ENCODE assay signal across 20 cellular contexts in the genomic region with DNA sequence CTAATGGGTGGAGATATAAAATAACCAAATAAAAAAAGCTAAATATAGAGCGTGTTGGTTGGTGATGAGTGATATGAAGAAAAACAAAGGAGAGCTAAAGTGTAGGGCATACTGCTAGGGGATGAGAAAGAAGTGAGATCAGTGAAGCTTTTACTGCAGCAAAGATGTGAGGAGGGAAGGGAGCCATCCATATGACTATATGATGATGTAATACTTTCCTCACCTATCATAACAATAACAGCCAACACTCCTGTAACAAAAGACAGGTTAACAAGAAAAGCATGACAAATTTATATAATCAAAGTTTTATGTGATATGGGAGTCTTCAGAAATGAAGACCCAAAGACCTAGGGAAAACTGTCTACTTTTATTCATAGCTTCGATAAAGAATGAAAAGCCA. TPM values are rescaled to one million over a fixed set of nuclear protein-coding genes. Genes with fewer than 3 reads are reported as not detected.
A peak's percentile ranks its signal among the peaks of the same experiment; 100 is the strongest.
DNase-seq lines count a peak whose midpoint lies in the region; ATAC-seq, FAIRE-seq and TF ChIP-seq lines count a peak whose summit lies in the region.
"Had no signal": no experiment of that assay in that cellular context is flagged by ENCODE, and none has a peak within 500 bp of the region (broad histone marks: within the 10 kb centered on the region; RNA-seq: fewer than 3 reads in every experiment).

No MANE protein-coding gene starts in this region.

- H3K27ac ChIP-seq in astrocyte (ENCODE audit: low read depth, low read length) (peak overlapping the region; percentile 62), foreskin keratinocyte (peak overlapping the region; percentile 71), trophoblast cell (ENCODE audit: low read depth, low read length) (peak overlapping the region; percentile 94), MM.1S (ENCODE audit: low read length) (no peak overlapping the region)
- H3K27ac ChIP-seq: BLaER1, HL-60, SJCRH30 had no signal

- no peaks in the 10 kb centered on the region for H4K20me1 ChIP-seq in astrocyte (ENCODE audit: insufficient read depth, low read length)
- H4K20me1 ChIP-seq in MM.1S (ENCODE audit: insufficient read depth, low read length): no peaks in the 10 kb centered on the region
- H4K20me1 ChIP-seq: BLaER1 had no signal

- H2BK120ac ChIP-seq in trophoblast cell (ENCODE audit: insufficient read depth, low read length, poor library complexity): peak overlapping the region; percentile 62

- H3K36me3 ChIP-seq in astrocyte (ENCODE audit: insufficient read depth, low read length) (no peaks in the 10 kb centered on the region), trophoblast cell (ENCODE audit: control insufficient read depth in 1 of 2, insufficient read depth in 2 of 2, low read length in 2 of 2) (no peaks in the 10 kb centered on the region), MM.1S (replicated peaks; ENCODE audit: insufficient read depth, low read length) (no peaks in the 10 kb centered on the region)
- H3K36me3 ChIP-seq: BLaER1, SJCRH30 had no signal

- H3K9me3 Mint-ChIP-seq in astrocyte (ENCODE audit: unreplicated experiment) (no peaks in the 10 kb centered on the region), WTC11 (no peaks in the 10 kb centered on the region)

- H2AFZ ChIP-seq in astrocyte (ENCODE audit: low read depth, low read length) (no peak overlapping the region), trophoblast cell (ENCODE audit: insufficient read depth, low read length, poor library complexity) (no peak overlapping the region), MM.1S (ENCODE audit: low read length) (no peak overlapping the region)

- no peaks in the 10 kb centered on the region for H3K36me3 Mint-ChIP-seq in astrocyte (ENCODE audit: low read depth, unreplicated experiment)
- H3K36me3 Mint-ChIP-seq in WTC11: no peaks in the 10 kb centered on the region
- H3K36me3 Mint-ChIP-seq: IgD-negative memory B cell had no signal

- no peak for FAIRE-seq in astrocyte (lab: Jason Lieb, UNC)
- FAIRE-seq: HTR-8/SVneo had no signal

- H2BK5ac ChIP-seq in trophoblast cell (ENCODE audit: low read depth, low read length, poor library complexity): peak overlapping the region; percentile 56

- H3K4me3 Mint-ChIP-seq in astrocyte (ENCODE audit: unreplicated experiment) (no peak overlapping the region), WTC11 (no peak overlapping the region)
- H3K4me3 Mint-ChIP-seq: CD4-positive, alpha-beta T cell; HFFc6; IgD-negative memory B cell had no signal

- H3K14ac ChIP-seq in trophoblast cell (ENCODE audit: low read length): no peak overlapping the region

- no peak overlapping the region for H3K23ac ChIP-seq in trophoblast cell (ENCODE audit: low read length)

- H3K4me2 ChIP-seq in astrocyte (ENCODE audit: low read length) (peak overlapping the region; percentile 61), trophoblast cell (ENCODE audit: low read length) (no peak overlapping the region), MM.1S (ENCODE audit: low read depth, low read length) (no peak overlapping the region)
- H3K4me2 ChIP-seq: BLaER1 had no signal

- H3K9me2 ChIP-seq in MM.1S (replicated peaks; ENCODE audit: insufficient read depth, low read length): no peaks in the 10 kb centered on the region

- no peak overlapping the region for H3K18ac ChIP-seq in trophoblast cell (ENCODE audit: low read length)

- no peak overlapping the region for H2AK5ac ChIP-seq in trophoblast cell (ENCODE audit: low read length)

- POLR2A ChIA-PET in WTC11 (lab: Charles Lee): no interaction called here

- peak overlapping the region; percentile 5 for H3K27ac Mint-ChIP-seq in astrocyte (ENCODE audit: unreplicated experiment)
- no peak overlapping the region for H3K27ac Mint-ChIP-seq in WTC11
- H3K27ac Mint-ChIP-seq: CD4-positive, alpha-beta T cell; HFFc6; IgD-negative memory B cell had no signal

- H4K8ac ChIP-seq in trophoblast cell (ENCODE audit: low read depth, low read length): no peak overlapping the region

- H3K4ac ChIP-seq in trophoblast cell (ENCODE audit: low read depth, low read length): no peak overlapping the region

- no peaks in the 10 kb centered on the region for H3K27me3 ChIP-seq in astrocyte (ENCODE audit: insufficient read depth, low read length)
- H3K27me3 ChIP-seq in foreskin keratinocyte: no peaks in the 10 kb centered on the region
- H3K27me3 ChIP-seq in trophoblast cell (ENCODE audit: insufficient read depth, low read length): no peaks in the 10 kb centered on the region
- no peaks in the 10 kb centered on the region for H3K27me3 ChIP-seq in MM.1S (replicated peaks; ENCODE audit: insufficient read depth, low read length)
- H3K27me3 ChIP-seq: BLaER1, SJCRH30 had no signal

- no peak overlapping the region for H2BK12ac ChIP-seq in trophoblast cell (ENCODE audit: low read length)

- peaks cover 7% of the 10 kb centered on the region for H3K79me1 ChIP-seq in trophoblast cell (ENCODE audit: low read length)

- ATAC-seq in foreskin keratinocyte: peak; percentile 68
- ATAC-seq in WTC11: no peak

- H3K27me3 Mint-ChIP-seq in astrocyte (ENCODE audit: low read depth, unreplicated experiment) (no peaks in the 10 kb centered on the region), WTC11 (ENCODE audit: low read depth) (no peaks in the 10 kb centered on the region)
- H3K27me3 Mint-ChIP-seq: CD4-positive, alpha-beta T cell; IgD-negative memory B cell had no signal

- H3K9ac ChIP-seq in astrocyte (ENCODE audit: low read length): no peak overlapping the region
- H3K9ac ChIP-seq in trophoblast cell (ENCODE audit: low read length): no peak overlapping the region
- no peak overlapping the region for H3K9ac ChIP-seq in MM.1S (ENCODE audit: low read length)
- H3K9ac ChIP-seq: BLaER1 had no signal

- H4K12ac ChIP-seq in trophoblast cell (ENCODE audit: low read depth, low read length): no peak overlapping the region

- no peaks in the 10 kb centered on the region for H3K79me2 ChIP-seq in astrocyte (ENCODE audit: insufficient read depth, low read length)
- H3K79me2 ChIP-seq in trophoblast cell (ENCODE audit: control insufficient read depth, insufficient read depth, low read length, poor library complexity): no peaks in the 10 kb centered on the region
- H3K79me2 ChIP-seq in MM.1S (ENCODE audit: low read length): no peaks in the 10 kb centered on the region

- H3K4me3 ChIP-seq in astrocyte (ENCODE audit: insufficient read depth, low read depth, low read length): no peak overlapping the region
- H3K4me3 ChIP-seq in trophoblast cell (ENCODE audit: low read depth, low read length): no peak overlapping the region
- H3K4me3 ChIP-seq in MM.1S (ENCODE audit: low read length): no peak overlapping the region
- H3K4me3 ChIP-seq: BLaER1, SJCRH30 had no signal

- DNase-seq in HT1080 (ENCODE audit: low read depth): peak; percentile 30
- DNase-seq in astrocyte (ENCODE audit: low read depth): no peak
- no peak for DNase-seq in foreskin keratinocyte
- DNase-seq in trophoblast cell: no peak
- DNase-seq in MM.1S: no peak
- no peak for DNase-seq in NCI-H446 treated with DMSO at 0.1 percent for 48 hours (lab: John Stamatoyannopoulos, UW)
- DNase-seq in WTC11 (ENCODE audit: low spot score): no peak
- DNase-seq: CD4-positive, alpha-beta T cell; COR-L47; DMS79; H7; HFFc6; NCI-H1417; NCI-H1694 treated with DMSO at 0.1 percent for 48 hours; NCI-H69; SJCRH30 had no signal

- no peak overlapping the region for H4K91ac ChIP-seq in trophoblast cell (ENCODE audit: low read depth, low read length)

- H3K4me1 ChIP-seq in astrocyte (ENCODE audit: insufficient read depth, low read length): peaks cover 8% of the 10 kb centered on the region
- H3K4me1 ChIP-seq in foreskin keratinocyte: peaks cover 16% of the 10 kb centered on the region
- peaks cover 2 to 6% of the 10 kb centered on the region in 2 experiments for H3K4me1 ChIP-seq in trophoblast cell (ENCODE audit: control insufficient read depth in 1 of 2, insufficient read depth in 2 of 2, low read length in 2 of 2)
- no peaks in the 10 kb centered on the region for H3K4me1 ChIP-seq in MM.1S (ENCODE audit: low read length)
- H3K4me1 ChIP-seq: BLaER1, SJCRH30 had no signal

- peaks cover 2% of the 10 kb centered on the region for H3K4me1 Mint-ChIP-seq in astrocyte (ENCODE audit: low read depth, unreplicated experiment)
- H3K4me1 Mint-ChIP-seq in WTC11: no peaks in the 10 kb centered on the region
- H3K4me1 Mint-ChIP-seq: IgD-negative memory B cell had no signal

- H3K9me3 ChIP-seq in astrocyte (ENCODE audit: insufficient read depth, low read depth, low read length): no peaks in the 10 kb centered on the region
- H3K9me3 ChIP-seq in trophoblast cell (ENCODE audit: insufficient read depth, low read depth, low read length): no peaks in the 10 kb centered on the region
- no peaks in the 10 kb centered on the region for H3K9me3 ChIP-seq in MM.1S (replicated peaks; ENCODE audit: insufficient read depth, low read length)
- H3K9me3 ChIP-seq: BLaER1, SJCRH30 had no signal

- no peak for TF ChIP-seq CTCF in astrocyte (IDR thresholded peaks at IDR 0.05; ENCODE audit: insufficient read depth, low read depth, low read length)
- TF ChIP-seq CTCF in foreskin keratinocyte (conservative IDR thresholded peaks at IDR 0.05): no peak
- TF ChIP-seq CTCF in MM.1S (IDR thresholded peaks at IDR 0.05; ENCODE audit: low read length): no peak
- no peak for TF ChIP-seq CTCF in WTC11 (IDR thresholded peaks at IDR 0.05)

- no peaks in the 10 kb centered on the region for H3F3A ChIP-seq in MM.1S (ENCODE audit: insufficient read depth, low read length)

- CTCF ChIA-PET in WTC11 (lab: Charles Lee): no interaction called here

- 100% methylated on average over 1 of the region's 2 CpGs for WGBS in trophoblast cell (ENCODE audit: extremely low coverage, insufficient coverage, insufficient read length)

TF ChIP-seq in WTC11, 78 proteins besides CTCF, POLR2A, EP300 and RAD21 (continues in another document):
- TF ChIP-seq NFYB (CRISPR knock-in tag; conservative IDR thresholded peaks at IDR 0.05; ENCODE audit: low read depth) (no peak), CREM (CRISPR knock-in tag; IDR thresholded peaks at IDR 0.05) (no peak), ESRRA (CRISPR knock-in tag; IDR thresholded peaks at IDR 0.05; ENCODE audit: borderline replicate concordance) (no peak), NFE2L1 (CRISPR knock-in tag; IDR thresholded peaks at IDR 0.05) (no peak)
- TF ChIP-seq, protein P1, sequence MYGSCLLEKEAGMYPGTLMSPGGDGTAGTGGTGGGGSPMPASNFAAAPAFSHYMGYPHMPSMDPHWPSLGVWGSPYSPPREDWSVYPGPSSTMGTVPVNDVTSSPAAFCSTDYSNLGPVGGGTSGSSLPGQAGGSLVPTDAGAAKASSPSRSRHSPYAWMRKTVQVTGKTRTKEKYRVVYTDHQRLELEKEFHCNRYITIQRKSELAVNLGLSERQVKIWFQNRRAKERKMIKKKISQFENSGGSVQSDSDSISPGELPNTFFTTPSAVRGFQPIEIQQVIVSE (CRISPR knock-in tag; IDR thresholded peaks at IDR 0.05; ENCODE audit: borderline replicate concordance): no peak

RNA-seq across cellular contexts. Expression of a gene that starts 57.4 kb away (rescaled TPM):
- total RNA-seq in HT1080 (2014; rRNA removed; shearing (Covaris generic)): 0.37 TPM in 1 of 2 replicates, not detected in the other
- polyA plus RNA-seq in HT1080 (2015; cell fraction: cytosol; rRNA removed): not detected in 2 replicates
- polyA plus RNA-seq in HT1080 (2015; cell fraction: nucleus; rRNA removed): not detected in 2 replicates
- total RNA-seq in astrocyte (1.5 and 1.6 TPM in 2 replicates), foreskin keratinocyte (not detected in 2 replicates), WTC11 (2021) (4.7 to 15.8 TPM (median 5.3 TPM) in 3 replicates)
- not detected in 2 replicates for polyA plus RNA-seq in foreskin keratinocyte
- 6.6 and 6.9 TPM in 2 replicates for polyA plus RNA-seq in trophoblast cell (2013)
- total RNA-seq: CD4-positive, alpha-beta T cell; HFFc6 had no signal
- polyA plus RNA-seq: IgD-negative memory B cell had no signal
